Comparison of ENCODE assay signal across 10 cellular contexts in genomic region chr3:178170698-178171535, GRCh38.
DNase-seq lines count a peak whose midpoint lies in the region; ATAC-seq and TF ChIP-seq lines count a peak whose summit lies in the region.
"Had no signal": no experiment of that assay in that cellular context is flagged by ENCODE, and none has a peak within 500 bp of the region (broad histone marks: within the 10 kb centered on the region; RNA-seq: fewer than 3 reads in every experiment).

No MANE protein-coding gene starts in this region.

- H3K4me2 ChIP-seq in mammary epithelial cell (ENCODE audit: insufficient read depth, low read depth, low read length), result peak overlapping the region; percentile 56

- H3K36me3 ChIP-seq in mammary epithelial cell (ENCODE audit: insufficient read depth, low read length), result no peaks in the 10 kb centered on the region
- H3K36me3 ChIP-seq in lower lobe of right lung, result no peaks in the 10 kb centered on the region

- no peak overlapping the region for H3K9ac ChIP-seq in mammary epithelial cell (ENCODE audit: insufficient read depth, low read length)

- no peak overlapping the region for H2AFZ ChIP-seq in mammary epithelial cell (ENCODE audit: low read depth, low read length)

- no TSS peak for BruUV-seq in mammary epithelial cell (replicated peaks; lab: Mats Ljungman, UMichigan)

- peaks cover 19% of the 10 kb centered on the region for H3K4me1 ChIP-seq in mammary epithelial cell (ENCODE audit: insufficient read depth, low read length)
- H3K4me1 ChIP-seq in lower lobe of right lung, result peaks cover 7% of the 10 kb centered on the region

- dilution Hi-C loops in mammary epithelial cell (cut with HindIII; ENCODE audit: low sequenced_read_pairs), result no loop called here

- no peak for TF ChIP-seq CTCF in mammary epithelial cell (conservative IDR thresholded peaks at IDR 0.05 in 1 of 2, IDR thresholded peaks at IDR 0.05 in 1 of 2; ENCODE audit: extremely low read depth in 1 of 2, insufficient read depth in 1 of 2, low read depth in 1 of 2, low read length in 2 of 2)
- TF ChIP-seq CTCF in lower lobe of right lung (IDR thresholded peaks at IDR 0.05), result no peak

- no peaks in the 10 kb centered on the region for H3K27me3 ChIP-seq in mammary epithelial cell (ENCODE audit: insufficient read depth, low read length)
- no peaks in the 10 kb centered on the region for H3K27me3 ChIP-seq in lower lobe of right lung (ENCODE audit: low read depth)

- DNase-seq in AG20443 (ENCODE audit: low spot score) (peak; percentile 21), NCI-H2107 treated with DMSO at 0.1 percent for 48 hours (lab: John Stamatoyannopoulos, UW; ENCODE audit: unreplicated experiment) (peak; percentile 83), mammary epithelial cell (peak; percentile 87), lower lobe of right lung (no peak)
- DNase-seq in activated CD4-positive, alpha-beta T cell treated with anti-CD3 and anti-CD28 coated beads, Interleukin-2, amount 50 U/mL, for 48 hours, result no peak
- DNase-seq in stimulated activated CD4-positive, alpha-beta T cell treated with anti-CD3 and anti-CD28 coated beads, Interleukin-4, amount 100 ng/mL, for 24 hours, result no peak
- DNase-seq: activated T-cell treated with anti-CD3 and anti-CD28 coated beads, Interleukin-2, amount 50 U/mL, for 48 hours; NCI-H187 treated with DMSO at 0.1 percent for 48 hours had no signal

- no peaks in the 10 kb centered on the region for H4K20me1 ChIP-seq in mammary epithelial cell (ENCODE audit: insufficient read depth, low read length)

- H3K27ac ChIP-seq in mammary epithelial cell (ENCODE audit: insufficient read depth, low read depth, low read length) (peak overlapping the region; percentile 61), lower lobe of right lung (no peak overlapping the region)

- no peak overlapping the region for H3K4me3 ChIP-seq in mammary epithelial cell (replicated peaks in 1 of 3; ENCODE audit: insufficient read depth in 1 of 3, low read depth in 2 of 3, low read length in 3 of 3)
- no peak overlapping the region for H3K4me3 ChIP-seq in lower lobe of right lung

- ATAC-seq in lower lobe of right lung (peak; percentile 56 to 67), HG02981 (IDR thresholded peaks at IDR 0.05; ENCODE audit: unreplicated experiment) (no peak), HG02623 (IDR thresholded peaks at IDR 0.05; ENCODE audit: unreplicated experiment) (no peak)

- H3K9me3 ChIP-seq in mammary epithelial cell (replicated peaks; ENCODE audit: insufficient read depth, low read length), result no peaks in the 10 kb centered on the region
- no peaks in the 10 kb centered on the region for H3K9me3 ChIP-seq in lower lobe of right lung

- H3K79me2 ChIP-seq in mammary epithelial cell (ENCODE audit: insufficient read depth, low read length), result no peaks in the 10 kb centered on the region

- WGBS in mammary epithelial cell (ENCODE audit: low coverage, missing lambda C conversion rate), result 72% methylated on average over 4 of the region's 4 CpGs

- in situ Hi-C loops in mammary epithelial cell (cut with MboI; ENCODE audit: low sequenced_read_pairs in 2 of 2), result no loop called here

- intact Hi-C loops in mammary epithelial cell (cut with micrococcal nuclease) (no loop called here), lower lobe of right lung (cut with DNase I) (no loop called here)

- CTCF ChIA-PET in mammary epithelial cell (lab: Charles Lee; ENCODE audit: low non-redundant PET), result no interaction called here

Comparison
In these comparisons a context has a peak if more than half of its experiments do, and no peak if none do; other contexts are left out.
1. DNase-seq: peak in AG20443 (single experiment), NCI-H2107 treated with DMSO at 0.1 percent for 48 hours (single experiment) and mammary epithelial cell (single experiment); none in lower lobe of right lung (single experiment), activated CD4-positive, alpha-beta T cell treated with anti-CD3 and anti-CD28 coated beads, Interleukin-2, amount 50 U/mL, for 48 hours (0 of 2) and stimulated activated CD4-positive, alpha-beta T cell treated with anti-CD3 and anti-CD28 coated beads, Interleukin-4, amount 100 ng/mL, for 24 hours (single experiment).
2. ATAC-seq: peak in lower lobe of right lung (2 of 2); none in HG02981 (single experiment) and HG02623 (single experiment).